Comparison of ENCODE assay signal across 12 cellular contexts in genomic region chr1:169538998-169539871, GRCh38. TPM values are rescaled to one million over a fixed set of nuclear protein-coding genes. Genes with fewer than 3 reads are reported as not detected.
DNase-seq lines count a peak whose midpoint lies in the region; ATAC-seq and TF ChIP-seq lines count a peak whose summit lies in the region.
"Had no signal": no experiment of that assay in that cellular context is flagged by ENCODE, and none has a peak within 500 bp of the region (broad histone marks: within the 10 kb centered on the region; RNA-seq: fewer than 3 reads in every experiment).

No MANE protein-coding gene starts in this region.

- H2AFZ ChIP-seq in OCI-LY3 (ENCODE audit: low read depth, low read length): no peak overlapping the region

- H3K9me3 ChIP-seq in OCI-LY3 (ENCODE audit: insufficient read depth, low read length) (no peaks in the 10 kb centered on the region), tibial nerve (no peaks in the 10 kb centered on the region)

- H3K27me3 ChIP-seq in OCI-LY3 (ENCODE audit: low read depth, low read length) (no peaks in the 10 kb centered on the region), tibial nerve (no peaks in the 10 kb centered on the region)

- no peak overlapping the region for H3K9ac ChIP-seq in OCI-LY3 (ENCODE audit: low read length)

- no peak for TF ChIP-seq CTCF in OCI-LY3 (IDR thresholded peaks at IDR 0.05; ENCODE audit: low read depth, low read length)
- no peak for TF ChIP-seq CTCF in epithelial cell of proximal tubule (conservative IDR thresholded peaks at IDR 0.05; ENCODE audit: low read depth, low read length)
- TF ChIP-seq CTCF in tibial nerve (IDR thresholded peaks at IDR 0.05): no peak

- no peak overlapping the region for H3K4me2 ChIP-seq in OCI-LY3 (ENCODE audit: low read length)

- peaks cover 6% of the 10 kb centered on the region; the same call in 1 of the 2 replicates for H4K20me1 ChIP-seq in OCI-LY3 (ENCODE audit: insufficient read depth, low read length)

- no peak for ATAC-seq in HG03280 (IDR thresholded peaks at IDR 0.05; ENCODE audit: unreplicated experiment)

- TF ChIP-seq EP300 in tibial nerve (IDR thresholded peaks at IDR 0.05): no peak

- H3K79me2 ChIP-seq in OCI-LY3 (ENCODE audit: low read length): peaks cover 70% of the 10 kb centered on the region

- H3K36me3 ChIP-seq in OCI-LY3 (replicated peaks; ENCODE audit: low read depth, low read length) (peaks cover 87% of the 10 kb centered on the region), tibial nerve (no peaks in the 10 kb centered on the region)

- H3K4me3 ChIP-seq in OCI-LY3 (ENCODE audit: low read length): no peak overlapping the region
- no peak overlapping the region for H3K4me3 ChIP-seq in epithelial cell of proximal tubule (ENCODE audit: low read depth, low read length)
- H3K4me3 ChIP-seq in skeletal muscle cell (ENCODE audit: low read depth, low read length): no peak overlapping the region
- H3K4me3 ChIP-seq in tibial nerve: no peak overlapping the region

- WGBS in tibial nerve, 2 donors: 71 to 80% methylated on average over 3 of the region's 3 CpGs

- peak; percentile 62 for DNase-seq in GM03348 (ENCODE audit: low spot score)
- peak; percentile 45 for DNase-seq in epithelial cell of proximal tubule (ENCODE audit: low read depth)
- peak; percentile 81 for DNase-seq in skeletal muscle cell (ENCODE audit: low read depth)
- DNase-seq in head of caudate nucleus: no peak
- DNase-seq in tibial nerve (ENCODE audit: low spot score in 2 of 2): no peak
- no peak for DNase-seq in stimulated activated naive CD4-positive, alpha-beta T cell treated with Interleukin-2 at 50 U/mL for 16 hours (lab: John Stamatoyannopoulos, UW)
- DNase-seq: occipital lobe; stimulated activated CD4-positive, alpha-beta T cell treated with anti-CD3 and anti-CD28 coated beads, Interleukin-2, amount 100 ng/mL, for 48 hours; T-helper 1 cell had no signal

- intact Hi-C loops in head of caudate nucleus (cut with DNase I): no loop called here

- H3K4me1 ChIP-seq in OCI-LY3 (ENCODE audit: low read length) (peaks cover 24% of the 10 kb centered on the region), tibial nerve (no peaks in the 10 kb centered on the region)

- TF ChIP-seq POLR2A in tibial nerve (IDR thresholded peaks at IDR 0.05): no peak

- H3K27ac ChIP-seq in OCI-LY3 (ENCODE audit: low read length): peak overlapping the region; percentile 29
- no peak overlapping the region for H3K27ac ChIP-seq in tibial nerve

RNA-seq across cellular contexts. Expression of gene F5, which starts 47.0 kb away (rescaled TPM):
- total RNA-seq in epithelial cell of proximal tubule (not detected in 2 replicates), tibial nerve (under 1 TPM in 3 of 4 donors, not detected in 1; 0.42 to 0.98 (median 0.60) TPM)
- total RNA-seq: NCI-H460 had no signal

RNA-seq across cellular contexts. Expression of gene SLC19A2, which starts 53.5 kb away (rescaled TPM):
- 12.3 and 20.3 TPM in 2 replicates for total RNA-seq in epithelial cell of proximal tubule
- total RNA-seq in tibial nerve: 10 to 100 TPM; 25.1 to 51.6 (median 35.6) TPM

Comparison
In these comparisons a context has a peak if more than half of its experiments do, and no peak if none do; other contexts are left out.
1. DNase-seq: peak in GM03348 (single experiment), epithelial cell of proximal tubule (single experiment) and skeletal muscle cell (single experiment); none in head of caudate nucleus (0 of 42), tibial nerve (0 of 2) and stimulated activated naive CD4-positive, alpha-beta T cell treated with Interleukin-2 at 50 U/mL for 16 hours (single experiment).